Comparison of ENCODE assay signal across 9 cellular contexts in the genomic region with DNA sequence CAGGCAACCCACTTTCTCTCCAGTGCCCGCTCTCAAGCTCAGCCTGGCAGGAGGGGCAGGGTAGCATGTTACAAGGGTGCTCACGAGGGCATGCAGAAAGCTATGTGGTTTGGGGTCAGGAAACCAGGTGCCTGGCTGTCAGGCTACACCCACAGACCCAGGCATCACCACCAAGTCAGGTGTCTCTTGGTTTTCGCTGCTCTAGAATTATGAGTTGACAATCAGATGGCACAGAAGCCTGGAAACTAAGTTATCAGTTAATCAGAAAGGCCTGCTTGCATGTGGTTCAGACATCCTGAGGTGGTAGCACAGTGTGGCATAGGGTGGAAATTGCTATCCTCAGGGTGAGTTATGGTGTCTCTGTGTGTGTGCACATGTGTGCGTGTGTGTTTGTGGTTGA. TPM values are rescaled to one million over a fixed set of nuclear protein-coding genes. Genes with fewer than 3 reads are reported as not detected.
DNase-seq lines count a peak whose midpoint lies in the region; ATAC-seq and TF ChIP-seq lines count a peak whose summit lies in the region.
"Had no signal": no experiment of that assay in that cellular context is flagged by ENCODE, and none has a peak within 500 bp of the region (broad histone marks: within the 10 kb centered on the region; RNA-seq: fewer than 3 reads in every experiment).

No MANE protein-coding gene starts in this region.

- H3K9me3 ChIP-seq in Peyer's patch: no peaks in the 10 kb centered on the region
- H3K9me3 ChIP-seq in lower lobe of right lung: no peaks in the 10 kb centered on the region
- 0 out of 2 replicates have a peak, but pooled peaks cover 2% of the 10 kb centered on the region for H3K9me3 ChIP-seq in SJCRH30 (replicated peaks)

- intact Hi-C loops in lower lobe of right lung (cut with DNase I): no loop called here

- TF ChIP-seq CTCF in Peyer's patch (IDR thresholded peaks at IDR 0.05) (no peak), lower lobe of right lung (IDR thresholded peaks at IDR 0.05) (no peak), GM13976 (IDR thresholded peaks at IDR 0.05; ENCODE audit: borderline replicate concordance, control extremely low read depth, extremely low read depth, insufficient read depth, missing control alignments) (no peak)

- in situ Hi-C loops in GM13976 (cut with MboI; ENCODE audit: low sequenced_read_pairs, unreplicated experiment): no loop called here

- H3K36me3 ChIP-seq in Peyer's patch (no peaks in the 10 kb centered on the region), lower lobe of right lung (no peaks in the 10 kb centered on the region), SJCRH30 (no peaks in the 10 kb centered on the region)

- H3K27me3 ChIP-seq in Peyer's patch: no peaks in the 10 kb centered on the region
- no peaks in the 10 kb centered on the region for H3K27me3 ChIP-seq in lower lobe of right lung (ENCODE audit: low read depth)
- H3K27me3 ChIP-seq in SJCRH30: no peaks in the 10 kb centered on the region

- DNase-seq in Peyer's patch (peak in 2 of 3 donors; percentile 84 to 85), activated T-cell treated with anti-CD3 and anti-CD28 coated beads for 4 hours (peak; percentile 29), lower lobe of right lung (no peak), GM13976 (ENCODE audit: low spot score) (no peak), SJCRH30 (no peak), AML-193 (lab: John Stamatoyannopoulos, UW) (no peak)
- DNase-seq in stimulated activated CD8-positive, alpha-beta memory T cell treated with anti-CD3 and anti-CD28 coated beads, Interleukin-7, amount 100 ng/mL, for 1 hour (ENCODE audit: low read depth in 2 of 2): peak; percentile 23 to 28
- DNase-seq: Calu3 had no signal

- H3K4me3 ChIP-seq in Peyer's patch (no peak overlapping the region), lower lobe of right lung (no peak overlapping the region), SJCRH30 (no peak overlapping the region)

- H3K4me1 ChIP-seq in Peyer's patch (peaks cover 0 to 16% (median 2%) of the 10 kb centered on the region in 4 donors), lower lobe of right lung (no peaks in the 10 kb centered on the region), SJCRH30 (no peaks in the 10 kb centered on the region)

- peak; percentile 48 to 66 for ATAC-seq in lower lobe of right lung
- no peak for ATAC-seq in HG02610 (IDR thresholded peaks at IDR 0.05; ENCODE audit: unreplicated experiment)

- peak overlapping the region in 3 of 4 donors; percentile 37 to 64 (median 56) for H3K27ac ChIP-seq in Peyer's patch
- H3K27ac ChIP-seq in lower lobe of right lung: no peak overlapping the region
- no peak overlapping the region for H3K27ac ChIP-seq in SJCRH30

- TF ChIP-seq POLR2A in Peyer's patch (IDR thresholded peaks at IDR 0.05): no peak

RNA-seq across cellular contexts. Expression of gene CCR9, which starts 16.2 kb away (rescaled TPM):
- total RNA-seq in Peyer's patch (1 to 10 TPM; 2.1 to 7.4 (median 3.7) TPM), lower lobe of right lung (not detected)
- not detected in 2 replicates for total RNA-seq in SJCRH30 (2014; rRNA removed; shearing (Covaris generic))
- total RNA-seq: Calu3 had no signal

RNA-seq across cellular contexts. Expression of gene LZTFL1, which starts 28.2 kb away (rescaled TPM):
- 10 to 100 TPM in 2 of 4 donors, 1 to 10 TPM in 2; 4.9 to 30.5 (median 9.9) TPM for total RNA-seq in Peyer's patch
- total RNA-seq in lower lobe of right lung: 26.8 TPM
- total RNA-seq in SJCRH30 (2014; rRNA removed; shearing (Covaris generic)): 10.0 and 14.1 TPM in 2 replicates

Comparison
In these comparisons a context has a peak if more than half of its experiments do, and no peak if none do; other contexts are left out.
1. DNase-seq: peak in Peyer's patch (2 of 3), activated T-cell treated with anti-CD3 and anti-CD28 coated beads for 4 hours (single experiment) and stimulated activated CD8-positive, alpha-beta memory T cell treated with anti-CD3 and anti-CD28 coated beads, Interleukin-7, amount 100 ng/mL, for 1 hour (2 of 2); none in lower lobe of right lung (single experiment), GM13976 (single experiment), SJCRH30 (0 of 2) and AML-193 (0 of 2).
2. H3K27ac ChIP-seq: peak in Peyer's patch (3 of 4); none in lower lobe of right lung (single experiment) and SJCRH30 (single experiment).